In genomic region chr3:42702982-42703694, GRCh38 we compare ENCODE assay signal across 26 cellular contexts. TPM values are rescaled to one million over a fixed set of nuclear protein-coding genes. Genes with fewer than 3 reads are reported as not detected.
DNase-seq lines count a peak whose midpoint lies in the region; ATAC-seq and TF ChIP-seq lines count a peak whose summit lies in the region.
"Had no signal": no experiment of that assay in that cellular context is flagged by ENCODE, and none has a peak within 500 bp of the region (broad histone marks: within the 10 kb centered on the region; RNA-seq: fewer than 3 reads in every experiment).

No MANE protein-coding gene starts in this region.

- TF ChIP-seq CTCF in stomach (IDR thresholded peaks at IDR 0.05) = no peak

- DNase-seq in DMS79 treated with DMSO at 0.1 percent for 48 hours (lab: John Stamatoyannopoulos, UW) (peak; percentile 56), DMS79 (lab: John Stamatoyannopoulos, UW) (no peak), HuH-7.5 (ENCODE audit: low spot score) (peak; percentile 5), islet precursor cell (peak; percentile 52), stomach (peak; percentile 21), NCI-H2171 treated with DMSO at 0.1 percent for 48 hours (lab: John Stamatoyannopoulos, UW) (no peak), NCI-H69 (lab: John Stamatoyannopoulos, UW) (no peak)
- DNase-seq: activated CD4-positive, alpha-beta memory T cell treated with anti-CD3 and anti-CD28 coated beads for 36 hours; activated naive CD8-positive, alpha-beta T cell treated with anti-CD3 and anti-CD28 coated beads, Interleukin-2, amount 50 U/mL, for 24 hours; Calu3; cerebellar nuclear complex; Kasumi-1; kidney glomerular epithelial cell; NCI-H1436 treated with DMSO at 0.1 percent for 48 hours; NCI-H446; NCI-H82; upper lobe of right lung had no signal

- peaks cover 0 to 4% (median 0%) of the 10 kb centered on the region in 4 donors for H3K4me1 ChIP-seq in stomach
- H3K4me1 ChIP-seq: upper lobe of right lung had no signal

- H3K9me3 ChIP-seq in stomach = no peaks in the 10 kb centered on the region
- H3K9me3 ChIP-seq: upper lobe of right lung had no signal

- no peak overlapping the region for H3K27ac ChIP-seq in stomach
- H3K27ac ChIP-seq: 22Rv1, C4-2B, upper lobe of right lung had no signal

- no peak for TF ChIP-seq EP300 in stomach (IDR thresholded peaks at IDR 0.05)

- no peak overlapping the region for H3K4me3 ChIP-seq in stomach
- H3K4me3 ChIP-seq: GM23338, upper lobe of right lung had no signal

- WGBS in stomach, 5 donors = 80 to 91% (median 83%) methylated on average over 4 to 6 of the region's 6 CpGs

- TF ChIP-seq POLR2A in stomach (IDR thresholded peaks at IDR 0.05) = no peak

- H3K36me3 ChIP-seq in stomach = no peaks in the 10 kb centered on the region
- H3K36me3 ChIP-seq: upper lobe of right lung had no signal

- intact Hi-C loops in stomach (cut with DNase I; ENCODE audit: low total_unique reads) = no loop called here

- peaks cover 0 to 17% (median 0%) of the 10 kb centered on the region in 3 donors for H3K27me3 ChIP-seq in stomach
- H3K27me3 ChIP-seq: upper lobe of right lung had no signal

- no peak for ATAC-seq in GM21737 (IDR thresholded peaks at IDR 0.05; ENCODE audit: unreplicated experiment)
- ATAC-seq: activated CD4-positive, CD25-positive, alpha-beta regulatory T cell treated with anti-CD3 and anti-CD28 coated beads, Interleukin-2, amount 50 U/mL, for 24 hours; activated naive CD8-positive, alpha-beta T cell treated with anti-CD3 and anti-CD28 coated beads, Interleukin-2, amount 50 U/mL, for 24 hours; upper lobe of right lung had no signal

RNA-seq across cellular contexts. Expression of gene HHATL, which starts 0.5 kb away (rescaled TPM):
- total RNA-seq in stomach = not detected
- polyA plus RNA-seq in stomach = 1 to 10 TPM in 1 of 3 donors, under 1 TPM in 2; 0.81 to 6.9 (median 0.90) TPM
- total RNA-seq: activated CD4-positive, alpha-beta memory T cell treated with anti-CD3 and anti-CD28 coated beads for 36 hours; Calu3; Daoy; GM23338; pulmonary artery endothelial cell; SK-MEL-5; T-helper 1 cell treated with Interleukin-12 subunit alpha and Interleukin-12 subunit beta and Interleukin-4 antibody, amounts not matched to agents 30 ng/mL and 1 ng/mL, for 36 hours; upper lobe of right lung had no signal
- polyA plus RNA-seq: GM23338 had no signal

RNA-seq across cellular contexts. Expression of gene KLHL40, which starts 17.8 kb away (rescaled TPM):
- under 1 TPM in 1 of 5 donors, not detected in 4; 0.18 TPM for total RNA-seq in stomach
- 1 to 10 TPM in 1 of 3 donors, under 1 TPM in 1, not detected in 1; 0.05 to 2.0 TPM for polyA plus RNA-seq in stomach
- total RNA-seq: activated CD4-positive, alpha-beta memory T cell treated with anti-CD3 and anti-CD28 coated beads for 36 hours; Calu3; Daoy; GM23338; pulmonary artery endothelial cell; SK-MEL-5; T-helper 1 cell treated with Interleukin-12 subunit alpha and Interleukin-12 subunit beta and Interleukin-4 antibody, amounts not matched to agents 30 ng/mL and 1 ng/mL, for 36 hours; upper lobe of right lung had no signal
- polyA plus RNA-seq: GM23338 had no signal

RNA-seq across cellular contexts. Expression of gene ZBTB47, which starts 49.6 kb away (rescaled TPM):
- 10 to 100 TPM; 10.1 to 40.3 (median 19.6) TPM for total RNA-seq in stomach
- polyA plus RNA-seq in stomach = 10 to 100 TPM; 10.4 to 40.0 (median 32.1) TPM

Comparison
In these comparisons a context has a peak if more than half of its experiments do, and no peak if none do; other contexts are left out.
1. DNase-seq: peak in DMS79 treated with DMSO at 0.1 percent for 48 hours (single experiment), HuH-7.5 (single experiment), islet precursor cell (single experiment) and stomach (single experiment); none in DMS79 (single experiment), NCI-H2171 treated with DMSO at 0.1 percent for 48 hours (single experiment) and NCI-H69 (single experiment).